ENCODE assay signal across 17 cellular contexts in genomic region chr7:116405810-116406209, GRCh38.
DNase-seq lines count a peak whose midpoint lies in the region; ATAC-seq, FAIRE-seq and TF ChIP-seq lines count a peak whose summit lies in the region.
"Had no signal": no experiment of that assay in that cellular context is flagged by ENCODE, and none has a peak within 500 bp of the region (broad histone marks: within the 10 kb centered on the region; RNA-seq: fewer than 3 reads in every experiment).

No MANE protein-coding gene starts in this region.

- no peaks in the 10 kb centered on the region for H3K79me1 ChIP-seq in IMR-90 (ENCODE audit: low read depth in 1 of 2, low read length in 2 of 2)

- no peaks in the 10 kb centered on the region for H3K27me3 ChIP-seq in IMR-90 (ENCODE audit: control insufficient read depth, insufficient read depth, low read length)
- peaks cover 3% of the 10 kb centered on the region for H3K27me3 ChIP-seq in CD8-positive, alpha-beta memory T cell (ENCODE audit: insufficient read depth, low read length, poor library complexity, severe bottlenecking)

- no peak overlapping the region for H2BK120ac ChIP-seq in IMR-90 (ENCODE audit: low read depth, low read length)

- intact Hi-C loops in IMR-90 (cut with micrococcal nuclease), result no loop called here

- no peak overlapping the region for H2AK9ac ChIP-seq in IMR-90 (replicated peaks; ENCODE audit: low read depth, low read length, poor library complexity)

- in situ Hi-C loops in IMR-90 (cut with MboI; ENCODE audit: low sequenced_read_pairs), result no loop called here

- H3K4me2 ChIP-seq in IMR-90 (ENCODE audit: low read depth, low read length), result no peak overlapping the region
- H3K4me2 ChIP-seq: A549 had no signal

- H2BK20ac ChIP-seq in IMR-90 (ENCODE audit: low read depth, low read length), result 0 out of 2 replicates have a peak overlapping the region, but pooled peaks have one; percentile 27

- no TSS peak for BruUV-seq in IMR-90 (replicated peaks; lab: Mats Ljungman, UMichigan)

- no peaks in the 10 kb centered on the region for H3K9me3 ChIP-seq in IMR-90 (ENCODE audit: control insufficient read depth, insufficient read depth, low read length)
- no peaks in the 10 kb centered on the region for H3K9me3 ChIP-seq in CD8-positive, alpha-beta memory T cell (ENCODE audit: low read length)
- H3K9me3 ChIP-seq: A549 had no signal

- POLR2A ChIA-PET in IMR-90 (lab: Charles Lee; ENCODE audit: unreplicated experiment) (no interaction called here), WTC11 (lab: Charles Lee) (no interaction called here)
- POLR2A ChIA-PET in CD8-positive, alpha-beta memory T cell (lab: Charles Lee), result no interaction called here

- H3K4me3 Mint-ChIP-seq in WTC11, result no peak overlapping the region
- H3K4me3 Mint-ChIP-seq in CD8-positive, alpha-beta memory T cell, result no peak overlapping the region
- H3K4me3 Mint-ChIP-seq: CD4-positive, alpha-beta T cell; H9 had no signal

- peak overlapping the region; percentile 36; the same call in 1 of the 2 replicates for H2AK5ac ChIP-seq in IMR-90 (ENCODE audit: low read depth, low read length)

- FAIRE-seq in frontal cortex (lab: Jason Lieb, UNC), result peak; percentile 99
- FAIRE-seq: GM12878, H1 had no signal

- H3K9ac ChIP-seq in IMR-90 (ENCODE audit: low read depth, low read length), result no peak overlapping the region

- no peaks in the 10 kb centered on the region for H4K20me1 ChIP-seq in IMR-90 (ENCODE audit: insufficient read depth, low read length)

- no peak overlapping the region for H3K14ac ChIP-seq in IMR-90 (replicated peaks; ENCODE audit: low read depth, low read length)

- H3K4me1 ChIP-seq in IMR-90 (ENCODE audit: control insufficient read depth, insufficient read depth, low read length), result peaks cover 2% of the 10 kb centered on the region; the same call in 1 of the 2 replicates
- H3K4me1 ChIP-seq in CD8-positive, alpha-beta memory T cell (ENCODE audit: insufficient read depth, low read length), result no peaks in the 10 kb centered on the region

- H4K91ac ChIP-seq in IMR-90 (ENCODE audit: insufficient read depth, low read depth, low read length), result no peak overlapping the region

- TF ChIP-seq POLR2A in IMR-90 (IDR thresholded peaks at IDR 0.05; ENCODE audit: low read depth, low read length), result no peak

- no peaks in the 10 kb centered on the region for H3K27me3 Mint-ChIP-seq in WTC11 (ENCODE audit: low read depth)
- H3K27me3 Mint-ChIP-seq in CD8-positive, alpha-beta memory T cell, result peaks cover 0 to 41% of the 10 kb centered on the region in 2 donors

- no peak overlapping the region for H2AFZ ChIP-seq in IMR-90 (replicated peaks; ENCODE audit: low read length, poor library complexity)

- H3K36me3 Mint-ChIP-seq in WTC11, result no peaks in the 10 kb centered on the region; the same call in 1 of the 2 replicates
- no peaks in the 10 kb centered on the region for H3K36me3 Mint-ChIP-seq in CD8-positive, alpha-beta memory T cell

- dilution Hi-C loops in IMR-90 (cut with HindIII; ENCODE audit: low sequenced_read_pairs, unreplicated experiment), result no loop called here

- no peak overlapping the region for H3K27ac Mint-ChIP-seq in WTC11
- H3K27ac Mint-ChIP-seq in CD8-positive, alpha-beta memory T cell, result no peak overlapping the region
- H3K27ac Mint-ChIP-seq: CD4-positive, alpha-beta T cell; H9 had no signal

- H3K23ac ChIP-seq in IMR-90 (ENCODE audit: low read depth, low read length), result no peak overlapping the region

- peaks cover 16% of the 10 kb centered on the region for H3K4me1 Mint-ChIP-seq in WTC11
- no peaks in the 10 kb centered on the region for H3K4me1 Mint-ChIP-seq in CD8-positive, alpha-beta memory T cell

- TF ChIP-seq CTCF in IMR-90 (conservative IDR thresholded peaks at IDR 0.05; ENCODE audit: low read depth, low read length) (no peak), WTC11 (IDR thresholded peaks at IDR 0.05) (no peak)

- CTCF ChIA-PET in IMR-90 (lab: Yijun Ruan, JAX) (no interaction called here), WTC11 (lab: Charles Lee) (no interaction called here)
- CTCF ChIA-PET in CD8-positive, alpha-beta memory T cell (lab: Charles Lee), result no interaction called here

- DNase-seq in IMR-90 (no peak), WTC11 (ENCODE audit: low spot score) (no peak), frontal cortex (ENCODE audit: low spot score in 2 of 2) (no peak), mucosa of gallbladder (ENCODE audit: low spot score) (no peak), epidermal melanocyte (ENCODE audit: insufficient read length, low spot score) (no peak)
- no peak for DNase-seq in CD8-positive, alpha-beta memory T cell
- DNase-seq: AML-193; CD4-positive, alpha-beta T cell; DMS153; DMS79; GF-D8; H9 had no signal

- no CpG with 5 or more reads among the region's 2 CpGs for WGBS in IMR-90 (ENCODE audit: extremely low coverage in 2 of 2, insufficient read length in 1 of 2), 2 experiments

- ATAC-seq in IMR-90 (ENCODE audit: low read depth) (no peak), WTC11 (no peak), HG03108 (IDR thresholded peaks at IDR 0.05; ENCODE audit: unreplicated experiment) (no peak)
- ATAC-seq: A549, GM12878 had no signal

- no peak overlapping the region for H2BK15ac ChIP-seq in IMR-90 (ENCODE audit: low read depth, low read length)

- H3K56ac ChIP-seq in IMR-90 (ENCODE audit: extremely low read depth, insufficient read depth, low read length), result no peak overlapping the region

- no peak overlapping the region for H3K4ac ChIP-seq in IMR-90 (ENCODE audit: low read depth, low read length)

- peaks cover 6% of the 10 kb centered on the region for H3K9me3 Mint-ChIP-seq in WTC11
- H3K9me3 Mint-ChIP-seq in CD8-positive, alpha-beta memory T cell, result peaks cover 0 to 2% (median 0%) of the 10 kb centered on the region in 5 donors
- H3K9me3 Mint-ChIP-seq: CD4-positive, alpha-beta T cell had no signal

- no peak for TF ChIP-seq RAD21 in IMR-90 (IDR thresholded peaks at IDR 0.05; ENCODE audit: low read length)

- no peak overlapping the region for H4K5ac ChIP-seq in IMR-90 (ENCODE audit: low read depth, low read length)

- no peak overlapping the region; a peak in 1 of 4 replicates for H4K8ac ChIP-seq in IMR-90 (ENCODE audit: low read depth in 2 of 2, low read length in 2 of 2)

- H3K36me3 ChIP-seq in IMR-90 (ENCODE audit: control insufficient read depth, insufficient read depth, low read length), result no peaks in the 10 kb centered on the region
- no peaks in the 10 kb centered on the region for H3K36me3 ChIP-seq in CD8-positive, alpha-beta memory T cell (ENCODE audit: insufficient read depth, low read length)

- no peak overlapping the region for H2BK5ac ChIP-seq in IMR-90 (ENCODE audit: low read depth, low read length, poor library complexity, severe bottlenecking)

- no peak overlapping the region for H3K27ac ChIP-seq in IMR-90 (ENCODE audit: insufficient read depth, low read length)
- no peak overlapping the region for H3K27ac ChIP-seq in CD8-positive, alpha-beta memory T cell (ENCODE audit: low read depth, low read length)
- H3K27ac ChIP-seq: C4-2B had no signal

- no peak overlapping the region for H3K4me3 ChIP-seq in IMR-90 (ENCODE audit: insufficient read depth, low read depth, low read length)
- H3K4me3 ChIP-seq in CD8-positive, alpha-beta memory T cell (ENCODE audit: low read length), result no peak overlapping the region
- H3K4me3 ChIP-seq: A549, GM12878 had no signal

- H3K9me1 ChIP-seq in IMR-90 (ENCODE audit: insufficient read depth, low read length), result no peaks in the 10 kb centered on the region; the same call in 1 of the 2 replicates

- H3K18ac ChIP-seq in IMR-90 (ENCODE audit: low read depth, low read length), result no peak overlapping the region

TF ChIP-seq in IMR-90, 13 proteins besides CTCF, POLR2A, EP300 and RAD21 (continues in another document):
- TF ChIP-seq RFX5 (IDR thresholded peaks at IDR 0.05; ENCODE audit: low read depth, low read length) (no peak), SMC3 (IDR thresholded peaks at IDR 0.05; ENCODE audit: low read depth, low read length) (no peak), NFE2L2 (IDR thresholded peaks at IDR 0.05; ENCODE audit: low read depth, low read length) (no peak), FOS (IDR thresholded peaks at IDR 0.05; ENCODE audit: low read depth, low read length) (no peak), CHD1 (IDR thresholded peaks at IDR 0.05; ENCODE audit: low read depth, low read length) (no peak), USF2 (IDR thresholded peaks at IDR 0.05; ENCODE audit: low read depth, low read length) (no peak), RCOR1 (IDR thresholded peaks at IDR 0.05; ENCODE audit: insufficient replicate concordance, low read length) (no peak), MAFK (IDR thresholded peaks at IDR 0.05; ENCODE audit: low read depth, low read length) (no peak)

TF ChIP-seq in WTC11, 78 proteins besides CTCF, POLR2A, EP300 and RAD21:
- peak; percentile 99 for TF ChIP-seq HMGA2 (CRISPR knock-in tag; IDR thresholded peaks at IDR 0.05)
- no peak for TF ChIP-seq FOXP1 (CRISPR knock-in tag; IDR thresholded peaks at IDR 0.05; ENCODE audit: borderline replicate concordance)
